1 cellular context compared by ENCODE assay signal in the genomic region with DNA sequence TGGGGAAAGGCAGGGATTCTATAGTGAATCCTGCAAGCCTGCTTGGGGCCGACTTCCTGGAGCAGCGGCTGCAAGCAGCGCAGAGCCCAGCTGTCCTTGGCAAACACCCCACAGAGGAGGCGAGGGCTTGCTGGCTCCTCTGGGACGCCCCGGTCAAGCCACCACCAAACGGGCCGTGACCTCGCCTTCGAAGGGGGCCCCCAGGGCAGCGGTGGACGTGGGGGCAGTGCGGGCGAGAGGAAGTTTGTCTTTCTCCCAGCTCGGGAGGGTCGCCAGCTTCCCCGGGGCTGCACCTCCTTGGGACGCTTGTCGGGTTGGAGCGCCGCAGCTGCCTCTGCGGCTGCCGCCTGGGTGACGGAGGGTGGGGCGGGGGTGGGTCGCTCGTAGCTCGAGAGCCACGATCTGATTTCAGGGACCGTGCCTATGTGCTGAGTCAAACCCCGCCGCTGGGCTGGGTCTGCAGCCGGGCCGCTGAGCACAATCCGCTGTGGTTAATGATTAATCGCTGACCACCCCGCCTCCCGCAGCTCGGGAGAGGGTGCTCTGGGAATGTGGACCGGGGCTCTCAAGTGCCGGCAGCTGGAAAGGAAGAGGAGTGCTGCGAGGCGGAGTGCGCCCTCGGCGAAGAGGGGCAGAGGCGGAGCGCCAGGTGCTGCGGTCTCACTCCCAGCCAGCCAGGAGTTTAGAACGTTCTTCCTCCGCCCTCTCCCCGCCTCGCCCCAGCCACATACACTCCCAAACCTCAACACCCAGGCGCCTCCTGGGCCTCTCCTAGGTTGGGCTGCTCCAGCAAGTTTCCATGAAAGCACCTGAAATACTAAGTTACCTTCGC.
TF ChIP-seq lines count a peak whose summit lies in the region.

A gene (plus strand): TSS at position 726 of the 832 bp plus-strand sequence.

TF ChIP-seq in HepG2, 621 proteins besides CTCF, POLR2A, EP300 and RAD21 (continued from another document and continues in another):
- TF ChIP-seq, protein P1, sequence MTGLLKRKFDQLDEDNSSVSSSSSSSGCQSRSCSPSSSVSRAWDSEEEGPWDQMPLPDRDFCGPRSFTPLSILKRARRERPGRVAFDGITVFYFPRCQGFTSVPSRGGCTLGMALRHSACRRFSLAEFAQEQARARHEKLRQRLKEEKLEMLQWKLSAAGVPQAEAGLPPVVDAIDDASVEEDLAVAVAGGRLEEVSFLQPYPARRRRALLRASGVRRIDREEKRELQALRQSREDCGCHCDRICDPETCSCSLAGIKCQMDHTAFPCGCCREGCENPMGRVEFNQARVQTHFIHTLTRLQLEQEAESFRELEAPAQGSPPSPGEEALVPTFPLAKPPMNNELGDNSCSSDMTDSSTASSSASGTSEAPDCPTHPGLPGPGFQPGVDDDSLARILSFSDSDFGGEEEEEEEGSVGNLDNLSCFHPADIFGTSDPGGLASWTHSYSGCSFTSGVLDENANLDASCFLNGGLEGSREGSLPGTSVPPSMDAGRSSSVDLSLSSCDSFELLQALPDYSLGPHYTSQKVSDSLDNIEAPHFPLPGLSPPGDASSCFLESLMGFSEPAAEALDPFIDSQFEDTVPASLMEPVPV (CRISPR knock-in tag; IDR thresholded peaks at IDR 0.05): no peak
- TF ChIP-seq FOXP1 (IDR thresholded peaks at IDR 0.05) (no peak), FOXP1 (CRISPR knock-in tag; IDR thresholded peaks at IDR 0.05) (no peak), DPF2 (CRISPR knock-in tag; IDR thresholded peaks at IDR 0.05; ENCODE audit: borderline replicate concordance, low read depth) (0 out of 2 replicates have a peak, but pooled peaks have one; percentile 37), ZNF562 (CRISPR knock-in tag; IDR thresholded peaks at IDR 0.05; ENCODE audit: borderline replicate concordance) (no peak), ZNF335 (CRISPR knock-in tag; IDR thresholded peaks at IDR 0.05) (no peak), SIN3B (IDR thresholded peaks at IDR 0.05; ENCODE audit: low read length) (no peak), ZNF788 (CRISPR knock-in tag; IDR thresholded peaks at IDR 0.05; ENCODE audit: borderline replicate concordance) (peak; percentile 74; the same call in 1 of the 2 replicates), KDM2A (CRISPR knock-in tag; IDR thresholded peaks at IDR 0.05; ENCODE audit: borderline replicate concordance, low read depth) (peak; percentile 84), SUZ12 (IDR thresholded peaks at IDR 0.05; ENCODE audit: low read depth, low read length) (no peak), FIP1L1 (IDR thresholded peaks at IDR 0.05; ENCODE audit: borderline replicate concordance, insufficient read depth, low read depth, low read length) (no peak), EHMT2 (IDR thresholded peaks at IDR 0.05; ENCODE audit: borderline replicate concordance, low read depth, low read length) (no peak), ZNF747 (CRISPR knock-in tag; IDR thresholded peaks at IDR 0.05; ENCODE audit: borderline replicate concordance) (peak; percentile 44), SRY (CRISPR knock-in tag; IDR thresholded peaks at IDR 0.05) (no peak; the same call in 1 of the 2 replicates), ZNF496 (CRISPR knock-in tag; IDR thresholded peaks at IDR 0.05; ENCODE audit: insufficient replicate concordance) (no peak), JUND (CRISPR knock-in tag; IDR thresholded peaks at IDR 0.05) (no peak), KAT2B (IDR thresholded peaks at IDR 0.05; ENCODE audit: borderline replicate concordance, low read depth, low read length) (no peak), ARNT2 (CRISPR knock-in tag; IDR thresholded peaks at IDR 0.05; ENCODE audit: low read depth) (peak; percentile 49; the same call in 1 of the 2 replicates), SP2 (CRISPR knock-in tag; IDR thresholded peaks at IDR 0.05) (no peak), TSC22D2 (CRISPR knock-in tag; IDR thresholded peaks at IDR 0.05; ENCODE audit: borderline replicate concordance) (no peak), MIER3 (CRISPR knock-in tag; IDR thresholded peaks at IDR 0.05; ENCODE audit: borderline replicate concordance) (peak; percentile 89; the same call in 1 of the 2 replicates), MYNN (CRISPR knock-in tag; IDR thresholded peaks at IDR 0.05; ENCODE audit: low read depth) (no peak), AHR (CRISPR knock-in tag; IDR thresholded peaks at IDR 0.05) (no peak), RFXAP (CRISPR knock-in tag; IDR thresholded peaks at IDR 0.05; ENCODE audit: borderline replicate concordance) (no peak), ARHGAP35 (CRISPR knock-in tag; IDR thresholded peaks at IDR 0.05; ENCODE audit: borderline replicate concordance) (no peak), LCORL (IDR thresholded peaks at IDR 0.05) (no peak), LCORL (CRISPR knock-in tag; IDR thresholded peaks at IDR 0.05) (peak; percentile 82; the same call in 1 of the 2 replicates), ZFP37 (CRISPR knock-in tag; IDR thresholded peaks at IDR 0.05; ENCODE audit: borderline replicate concordance) (no peak), SETDB1 (CRISPR knock-in tag; IDR thresholded peaks at IDR 0.05; ENCODE audit: borderline replicate concordance) (no peak), NR1H2 (CRISPR knock-in tag; IDR thresholded peaks at IDR 0.05; ENCODE audit: borderline replicate concordance, low read depth) (no peak)
- TF ChIP-seq, protein P2, sequence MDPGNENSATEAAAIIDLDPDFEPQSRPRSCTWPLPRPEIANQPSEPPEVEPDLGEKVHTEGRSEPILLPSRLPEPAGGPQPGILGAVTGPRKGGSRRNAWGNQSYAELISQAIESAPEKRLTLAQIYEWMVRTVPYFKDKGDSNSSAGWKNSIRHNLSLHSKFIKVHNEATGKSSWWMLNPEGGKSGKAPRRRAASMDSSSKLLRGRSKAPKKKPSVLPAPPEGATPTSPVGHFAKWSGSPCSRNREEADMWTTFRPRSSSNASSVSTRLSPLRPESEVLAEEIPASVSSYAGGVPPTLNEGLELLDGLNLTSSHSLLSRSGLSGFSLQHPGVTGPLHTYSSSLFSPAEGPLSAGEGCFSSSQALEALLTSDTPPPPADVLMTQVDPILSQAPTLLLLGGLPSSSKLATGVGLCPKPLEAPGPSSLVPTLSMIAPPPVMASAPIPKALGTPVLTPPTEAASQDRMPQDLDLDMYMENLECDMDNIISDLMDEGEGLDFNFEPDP (CRISPR knock-in tag; conservative IDR thresholded peaks at IDR 0.05): no peak
- TF ChIP-seq, protein P3, sequence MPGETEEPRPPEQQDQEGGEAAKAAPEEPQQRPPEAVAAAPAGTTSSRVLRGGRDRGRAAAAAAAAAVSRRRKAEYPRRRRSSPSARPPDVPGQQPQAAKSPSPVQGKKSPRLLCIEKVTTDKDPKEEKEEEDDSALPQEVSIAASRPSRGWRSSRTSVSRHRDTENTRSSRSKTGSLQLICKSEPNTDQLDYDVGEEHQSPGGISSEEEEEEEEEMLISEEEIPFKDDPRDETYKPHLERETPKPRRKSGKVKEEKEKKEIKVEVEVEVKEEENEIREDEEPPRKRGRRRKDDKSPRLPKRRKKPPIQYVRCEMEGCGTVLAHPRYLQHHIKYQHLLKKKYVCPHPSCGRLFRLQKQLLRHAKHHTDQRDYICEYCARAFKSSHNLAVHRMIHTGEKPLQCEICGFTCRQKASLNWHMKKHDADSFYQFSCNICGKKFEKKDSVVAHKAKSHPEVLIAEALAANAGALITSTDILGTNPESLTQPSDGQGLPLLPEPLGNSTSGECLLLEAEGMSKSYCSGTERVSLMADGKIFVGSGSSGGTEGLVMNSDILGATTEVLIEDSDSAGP (CRISPR knock-in tag; IDR thresholded peaks at IDR 0.05; ENCODE audit: borderline replicate concordance): peak; percentile 77
- TF ChIP-seq, protein P4, sequence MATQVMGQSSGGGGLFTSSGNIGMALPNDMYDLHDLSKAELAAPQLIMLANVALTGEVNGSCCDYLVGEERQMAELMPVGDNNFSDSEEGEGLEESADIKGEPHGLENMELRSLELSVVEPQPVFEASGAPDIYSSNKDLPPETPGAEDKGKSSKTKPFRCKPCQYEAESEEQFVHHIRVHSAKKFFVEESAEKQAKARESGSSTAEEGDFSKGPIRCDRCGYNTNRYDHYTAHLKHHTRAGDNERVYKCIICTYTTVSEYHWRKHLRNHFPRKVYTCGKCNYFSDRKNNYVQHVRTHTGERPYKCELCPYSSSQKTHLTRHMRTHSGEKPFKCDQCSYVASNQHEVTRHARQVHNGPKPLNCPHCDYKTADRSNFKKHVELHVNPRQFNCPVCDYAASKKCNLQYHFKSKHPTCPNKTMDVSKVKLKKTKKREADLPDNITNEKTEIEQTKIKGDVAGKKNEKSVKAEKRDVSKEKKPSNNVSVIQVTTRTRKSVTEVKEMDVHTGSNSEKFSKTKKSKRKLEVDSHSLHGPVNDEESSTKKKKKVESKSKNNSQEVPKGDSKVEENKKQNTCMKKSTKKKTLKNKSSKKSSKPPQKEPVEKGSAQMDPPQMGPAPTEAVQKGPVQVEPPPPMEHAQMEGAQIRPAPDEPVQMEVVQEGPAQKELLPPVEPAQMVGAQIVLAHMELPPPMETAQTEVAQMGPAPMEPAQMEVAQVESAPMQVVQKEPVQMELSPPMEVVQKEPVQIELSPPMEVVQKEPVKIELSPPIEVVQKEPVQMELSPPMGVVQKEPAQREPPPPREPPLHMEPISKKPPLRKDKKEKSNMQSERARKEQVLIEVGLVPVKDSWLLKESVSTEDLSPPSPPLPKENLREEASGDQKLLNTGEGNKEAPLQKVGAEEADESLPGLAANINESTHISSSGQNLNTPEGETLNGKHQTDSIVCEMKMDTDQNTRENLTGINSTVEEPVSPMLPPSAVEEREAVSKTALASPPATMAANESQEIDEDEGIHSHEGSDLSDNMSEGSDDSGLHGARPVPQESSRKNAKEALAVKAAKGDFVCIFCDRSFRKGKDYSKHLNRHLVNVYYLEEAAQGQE (IDR thresholded peaks at IDR 0.05; ENCODE audit: borderline replicate concordance in 1 of 2, low read depth in 1 of 2, low read length in 2 of 2): no peak
- TF ChIP-seq, protein P5, sequence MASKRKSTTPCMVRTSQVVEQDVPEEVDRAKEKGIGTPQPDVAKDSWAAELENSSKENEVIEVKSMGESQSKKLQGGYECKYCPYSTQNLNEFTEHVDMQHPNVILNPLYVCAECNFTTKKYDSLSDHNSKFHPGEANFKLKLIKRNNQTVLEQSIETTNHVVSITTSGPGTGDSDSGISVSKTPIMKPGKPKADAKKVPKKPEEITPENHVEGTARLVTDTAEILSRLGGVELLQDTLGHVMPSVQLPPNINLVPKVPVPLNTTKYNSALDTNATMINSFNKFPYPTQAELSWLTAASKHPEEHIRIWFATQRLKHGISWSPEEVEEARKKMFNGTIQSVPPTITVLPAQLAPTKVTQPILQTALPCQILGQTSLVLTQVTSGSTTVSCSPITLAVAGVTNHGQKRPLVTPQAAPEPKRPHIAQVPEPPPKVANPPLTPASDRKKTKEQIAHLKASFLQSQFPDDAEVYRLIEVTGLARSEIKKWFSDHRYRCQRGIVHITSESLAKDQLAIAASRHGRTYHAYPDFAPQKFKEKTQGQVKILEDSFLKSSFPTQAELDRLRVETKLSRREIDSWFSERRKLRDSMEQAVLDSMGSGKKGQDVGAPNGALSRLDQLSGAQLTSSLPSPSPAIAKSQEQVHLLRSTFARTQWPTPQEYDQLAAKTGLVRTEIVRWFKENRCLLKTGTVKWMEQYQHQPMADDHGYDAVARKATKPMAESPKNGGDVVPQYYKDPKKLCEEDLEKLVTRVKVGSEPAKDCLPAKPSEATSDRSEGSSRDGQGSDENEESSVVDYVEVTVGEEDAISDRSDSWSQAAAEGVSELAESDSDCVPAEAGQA (IDR thresholded peaks at IDR 0.05; ENCODE audit: low read depth): no peak
- TF ChIP-seq, protein P5 (CRISPR knock-in tag; IDR thresholded peaks at IDR 0.05; ENCODE audit: borderline replicate concordance): no peak
- TF ChIP-seq, protein P6, sequence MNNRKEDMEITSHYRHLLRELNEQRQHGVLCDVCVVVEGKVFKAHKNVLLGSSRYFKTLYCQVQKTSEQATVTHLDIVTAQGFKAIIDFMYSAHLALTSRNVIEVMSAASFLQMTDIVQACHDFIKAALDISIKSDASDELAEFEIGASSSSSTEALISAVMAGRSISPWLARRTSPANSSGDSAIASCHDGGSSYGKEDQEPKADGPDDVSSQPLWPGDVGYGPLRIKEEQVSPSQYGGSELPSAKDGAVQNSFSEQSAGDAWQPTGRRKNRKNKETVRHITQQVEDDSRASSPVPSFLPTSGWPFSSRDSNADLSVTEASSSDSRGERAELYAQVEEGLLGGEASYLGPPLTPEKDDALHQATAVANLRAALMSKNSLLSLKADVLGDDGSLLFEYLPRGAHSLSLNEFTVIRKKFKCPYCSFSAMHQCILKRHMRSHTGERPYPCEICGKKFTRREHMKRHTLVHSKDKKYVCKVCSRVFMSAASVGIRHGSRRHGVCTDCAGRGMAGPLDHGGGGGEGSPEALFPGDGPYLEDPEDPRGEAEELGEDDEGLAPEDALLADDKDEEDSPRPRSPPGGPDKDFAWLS (CRISPR knock-in tag; IDR thresholded peaks at IDR 0.05; ENCODE audit: borderline replicate concordance): 0 out of 2 replicates have a peak, but pooled peaks have one; percentile 59
- TF ChIP-seq, protein P7, sequence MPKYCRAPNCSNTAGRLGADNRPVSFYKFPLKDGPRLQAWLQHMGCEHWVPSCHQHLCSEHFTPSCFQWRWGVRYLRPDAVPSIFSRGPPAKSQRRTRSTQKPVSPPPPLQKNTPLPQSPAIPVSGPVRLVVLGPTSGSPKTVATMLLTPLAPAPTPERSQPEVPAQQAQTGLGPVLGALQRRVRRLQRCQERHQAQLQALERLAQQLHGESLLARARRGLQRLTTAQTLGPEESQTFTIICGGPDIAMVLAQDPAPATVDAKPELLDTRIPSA (CRISPR knock-in tag; IDR thresholded peaks at IDR 0.05; ENCODE audit: borderline replicate concordance): no peak
